8 cellular contexts compared by ENCODE assay signal in the genomic region with DNA sequence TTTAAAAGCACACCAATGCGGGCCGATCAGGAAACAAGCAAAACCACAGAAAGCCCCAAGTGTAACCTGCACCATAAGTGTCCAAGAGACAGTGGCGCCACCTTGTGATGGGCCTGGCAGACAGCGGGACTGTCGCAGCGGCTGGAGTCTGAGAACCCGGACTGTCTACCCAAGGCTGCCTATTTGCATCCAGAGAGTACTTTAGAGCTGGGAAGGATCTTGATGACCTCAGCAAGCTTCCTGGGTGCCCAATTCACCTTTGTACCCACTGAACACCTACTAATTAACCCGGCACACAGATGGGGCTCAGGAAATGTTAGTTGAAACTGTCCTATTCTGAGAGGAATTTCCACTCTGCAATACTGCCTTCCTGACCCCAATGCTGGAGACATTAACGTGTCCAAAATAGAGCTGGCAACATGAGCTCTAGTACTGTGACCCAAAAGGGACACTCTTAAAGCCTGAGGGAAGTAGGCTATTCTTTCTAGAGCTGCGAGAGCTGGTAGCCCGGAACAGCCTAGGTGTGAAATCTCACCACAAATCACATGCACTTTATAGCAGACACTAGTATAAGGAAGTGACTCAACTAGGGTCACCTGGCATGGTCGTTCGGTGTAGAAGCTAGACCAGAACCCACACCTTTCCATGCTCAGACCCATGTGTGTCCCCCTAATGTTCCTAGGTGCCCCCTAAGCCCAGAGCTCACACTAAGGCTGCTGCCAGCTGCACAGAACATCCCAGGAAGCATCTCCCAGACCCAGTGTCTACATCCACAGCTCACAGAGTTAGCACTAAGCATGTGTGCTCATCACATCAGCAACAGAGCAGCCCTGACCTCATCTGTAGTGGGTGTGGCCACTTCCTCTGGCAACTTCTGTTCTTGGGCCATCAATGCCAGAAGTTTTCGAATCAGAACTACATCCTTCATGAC. TPM values are rescaled to one million over a fixed set of nuclear protein-coding genes. Genes with fewer than 3 reads are reported as not detected.
DNase-seq lines count a peak whose midpoint lies in the region; ATAC-seq lines count a peak whose summit lies in the region.

No MANE protein-coding gene starts in this region.

- ATAC-seq in GM21723 (IDR thresholded peaks at IDR 0.05; ENCODE audit: unreplicated experiment), result peak; percentile 79

- DNase-seq in G401 (ENCODE audit: low spot score) (peak; percentile 65), KG1 (lab: John Stamatoyannopoulos, UW) (peak; percentile 63), SK-N-DZ (ENCODE audit: low spot score) (peak; percentile 31), globus pallidus (ENCODE audit: low spot score) (peak; percentile 73), pons (ENCODE audit: low spot score) (peak; percentile 81), ureter (ENCODE audit: low spot score) (peak; percentile 84)
- peak; percentile 17 to 75 (median 58) for DNase-seq in activated naive CD4-positive, alpha-beta T cell (lab: John Stamatoyannopoulos, UW)

- in situ Hi-C loops in G401 (cut with HindIII; ENCODE audit: low sequenced_read_pairs), result no loop called here

RNA-seq across cellular contexts. Expression of gene POLR1A, which starts 25.4 kb away (rescaled TPM):
- 16.2 and 47.4 TPM in 2 replicates for total RNA-seq in G401 (2014; rRNA removed; shearing (Covaris generic))
- polyA plus RNA-seq in SK-N-DZ (2014; cell fraction: cytosol; rRNA removed), result 19.0 and 19.6 TPM in 2 replicates
- 13.3 and 18.2 TPM in 2 replicates for polyA plus RNA-seq in SK-N-DZ (2014; cell fraction: nucleus; rRNA removed)
- 67.6 TPM for total RNA-seq in ureter

RNA-seq across cellular contexts. Expression of gene PTCD3, which starts 25.8 kb away (rescaled TPM):
- total RNA-seq in G401 (2014; rRNA removed; shearing (Covaris generic)), result 127 and 175 TPM in 2 replicates
- 130 and 134 TPM in 2 replicates for polyA plus RNA-seq in SK-N-DZ (2014; cell fraction: cytosol; rRNA removed)
- polyA plus RNA-seq in SK-N-DZ (2014; cell fraction: nucleus; rRNA removed), result 593 TPM in 2 replicates
- total RNA-seq in ureter, result 125 TPM

Comparison
In these comparisons a context has a peak if more than half of its experiments do, and no peak if none do; other contexts are left out.
1. Peak in every context shown above with its lines: DNase-seq and ATAC-seq.
2. DNase-seq: peak in every context shown above with its lines; median percentile 84 in ureter; 81 in pons; 73 in globus pallidus; 65 in G401; 63 in KG1; 58 in activated naive CD4-positive, alpha-beta T cell; 31 in SK-N-DZ.